ENCODE assay signal across 8 cellular contexts in the genomic region with DNA sequence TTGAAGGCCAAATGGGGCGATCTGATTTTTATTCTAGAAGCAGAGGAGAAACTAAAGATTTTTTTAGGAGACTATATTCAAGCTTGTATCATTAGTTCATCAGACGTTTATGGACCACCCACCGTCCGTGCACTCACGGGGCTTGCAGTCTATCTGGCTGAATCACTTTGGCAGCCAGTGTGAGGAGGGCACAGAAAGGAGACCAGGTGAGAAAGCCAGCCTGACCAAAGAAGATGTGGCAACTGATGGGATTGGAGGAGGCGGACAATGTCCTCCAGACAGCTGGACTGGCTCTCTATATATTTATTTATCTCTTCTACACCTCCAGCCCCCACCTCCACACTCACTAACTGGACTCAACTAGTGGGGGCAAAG. TPM values are rescaled to one million over a fixed set of nuclear protein-coding genes. Genes with fewer than 3 reads are reported as not detected.
DNase-seq lines count a peak whose midpoint lies in the region; ATAC-seq, FAIRE-seq and TF ChIP-seq lines count a peak whose summit lies in the region.

No MANE protein-coding gene starts in this region.

- peaks cover 14 to 24% of the 10 kb centered on the region in 2 donors for H3K36me3 ChIP-seq in kidney (ENCODE audit: control insufficient read depth in 1 of 2, insufficient read depth in 2 of 2, low read length in 2 of 2)

- H3K4me3 Mint-ChIP-seq in T-helper 2 cell treated with Interferon-gamma antibody and Interleukin-4, amounts not matched to agents 5 μg/mL and 100 μg/mL, for 36 hours: peak overlapping the region; percentile 94
- H3K4me3 Mint-ChIP-seq in activated T-helper 2 cell treated with anti-CD3 and anti-CD28 coated beads, Interferon-gamma antibody, Interleukin-2, Interleukin-4, amounts not matched to agents 10 μg/mL and 5 μg/mL and 100 μg/mL, durations not matched to agents 14 hours and 24 hours and 36 hours (ENCODE audit: low read depth): peak overlapping the region; percentile 97

- H3K27ac ChIP-seq in kidney (ENCODE audit: low read depth in 2 of 2, low read length in 2 of 2) (peak overlapping the region; percentile 86 to 91), temporal lobe (ENCODE audit: low read depth, low read length) (peak overlapping the region; percentile 91)

- intact Hi-C loops in activated T-helper 2 cell treated with anti-CD3 and anti-CD28 coated beads, Interferon-gamma antibody, Interleukin-2, Interleukin-4, amounts not matched to agents 10 μg/mL and 5 μg/mL and 100 μg/mL, durations not matched to agents 14 hours and 24 hours and 36 hours (cut with micrococcal nuclease): loop anchor here (1.0 to 10.0 kb wide), 5 partner anchors 10 to 684 kb away; a partner anchor contains a TSS
- intact Hi-C loops in kidney (cut with DNase I): no loop called here

- peak overlapping the region; percentile 71 to 78 for H3K4me3 ChIP-seq in kidney (ENCODE audit: low read length in 2 of 2)

- H3K27ac Mint-ChIP-seq in T-helper 2 cell treated with Interferon-gamma antibody and Interleukin-4, amounts not matched to agents 5 μg/mL and 100 μg/mL, for 36 hours: peak overlapping the region; percentile 85
- H3K27ac Mint-ChIP-seq in activated T-helper 2 cell treated with anti-CD3 and anti-CD28 coated beads, Interferon-gamma antibody, Interleukin-2, Interleukin-4, amounts not matched to agents 10 μg/mL and 5 μg/mL and 100 μg/mL, durations not matched to agents 14 hours and 24 hours and 36 hours: peak overlapping the region; percentile 88

- DNase-seq in T-helper 2 cell treated with Interferon-gamma antibody and Interleukin-4, amounts not matched to agents 5 μg/mL and 100 μg/mL, for 36 hours (ENCODE audit: low spot score): no peak
- DNase-seq in T-helper 2 cell (no peak), kidney (no peak), Ammon's horn (ENCODE audit: low spot score) (no peak)
- no peak for DNase-seq in activated T-helper 2 cell treated with anti-CD3 and anti-CD28 coated beads, Interferon-gamma antibody, Interleukin-2, Interleukin-4, amounts not matched to agents 10 μg/mL and 5 μg/mL and 100 μg/mL, durations not matched to agents 14 hours and 24 hours and 36 hours (ENCODE audit: low spot score)

- H3K9ac ChIP-seq in kidney (ENCODE audit: low read length in 2 of 2): peak overlapping the region; percentile 74 to 80

- no peak for FAIRE-seq in kidney (lab: Jason Lieb, UNC)

- peaks cover 37% of the 10 kb centered on the region for H3K4me1 Mint-ChIP-seq in T-helper 2 cell treated with Interferon-gamma antibody and Interleukin-4, amounts not matched to agents 5 μg/mL and 100 μg/mL, for 36 hours (ENCODE audit: low read depth)
- peaks cover 31% of the 10 kb centered on the region for H3K4me1 Mint-ChIP-seq in activated T-helper 2 cell treated with anti-CD3 and anti-CD28 coated beads, Interferon-gamma antibody, Interleukin-2, Interleukin-4, amounts not matched to agents 10 μg/mL and 5 μg/mL and 100 μg/mL, durations not matched to agents 14 hours and 24 hours and 36 hours (ENCODE audit: low read depth)

- H3K9me3 ChIP-seq in kidney (ENCODE audit: control insufficient read depth in 1 of 2, low read length in 2 of 2): no peaks in the 10 kb centered on the region

- H3K9me3 Mint-ChIP-seq in T-helper 2 cell treated with Interferon-gamma antibody and Interleukin-4, amounts not matched to agents 5 μg/mL and 100 μg/mL, for 36 hours: no peaks in the 10 kb centered on the region
- H3K9me3 Mint-ChIP-seq in activated T-helper 2 cell treated with anti-CD3 and anti-CD28 coated beads, Interferon-gamma antibody, Interleukin-2, Interleukin-4, amounts not matched to agents 10 μg/mL and 5 μg/mL and 100 μg/mL, durations not matched to agents 14 hours and 24 hours and 36 hours: no peaks in the 10 kb centered on the region

- ATAC-seq in HG03108 (IDR thresholded peaks at IDR 0.05; ENCODE audit: unreplicated experiment) (no peak), GM18873 (IDR thresholded peaks at IDR 0.05; ENCODE audit: low FRiP score, unreplicated experiment) (no peak)

- TF ChIP-seq CTCF in kidney (IDR thresholded peaks at IDR 0.05; ENCODE audit: borderline replicate concordance, extremely low read depth, insufficient read depth): no peak

- peaks cover 38% of the 10 kb centered on the region for H3K36me3 Mint-ChIP-seq in T-helper 2 cell treated with Interferon-gamma antibody and Interleukin-4, amounts not matched to agents 5 μg/mL and 100 μg/mL, for 36 hours (ENCODE audit: low read depth)
- peaks cover 41% of the 10 kb centered on the region for H3K36me3 Mint-ChIP-seq in activated T-helper 2 cell treated with anti-CD3 and anti-CD28 coated beads, Interferon-gamma antibody, Interleukin-2, Interleukin-4, amounts not matched to agents 10 μg/mL and 5 μg/mL and 100 μg/mL, durations not matched to agents 14 hours and 24 hours and 36 hours (ENCODE audit: low read depth)

- H3K4me1 ChIP-seq in kidney (ENCODE audit: control insufficient read depth in 1 of 2, insufficient read depth in 1 of 2, low read depth in 1 of 2, low read length in 2 of 2): peaks cover 16 to 22% of the 10 kb centered on the region in 2 donors

- H3K27me3 Mint-ChIP-seq in T-helper 2 cell treated with Interferon-gamma antibody and Interleukin-4, amounts not matched to agents 5 μg/mL and 100 μg/mL, for 36 hours (ENCODE audit: low read depth): no peaks in the 10 kb centered on the region
- no peaks in the 10 kb centered on the region for H3K27me3 Mint-ChIP-seq in activated T-helper 2 cell treated with anti-CD3 and anti-CD28 coated beads, Interferon-gamma antibody, Interleukin-2, Interleukin-4, amounts not matched to agents 10 μg/mL and 5 μg/mL and 100 μg/mL, durations not matched to agents 14 hours and 24 hours and 36 hours (ENCODE audit: low read depth)

RNA-seq across cellular contexts. Expression of a gene that starts 0.8 kb away (rescaled TPM):
- total RNA-seq in activated T-helper 2 cell treated with anti-CD3 and anti-CD28 coated beads, Interferon-gamma antibody, Interleukin-2, Interleukin-4, amounts not matched to agents 10 μg/mL and 5 μg/mL and 100 μg/mL, durations not matched to agents 14 hours and 24 hours and 36 hours: 82.7 and 83.6 TPM in 2 replicates
- total RNA-seq in kidney (85.1 TPM), temporal lobe (5.7 TPM)
- polyA plus RNA-seq in kidney (ENCODE audit: insufficient read depth, low read depth, low replicate concordance): 86.0 TPM

RNA-seq across cellular contexts. Expression of a gene that starts 9.9 kb away (rescaled TPM):
- total RNA-seq in activated T-helper 2 cell treated with anti-CD3 and anti-CD28 coated beads, Interferon-gamma antibody, Interleukin-2, Interleukin-4, amounts not matched to agents 10 μg/mL and 5 μg/mL and 100 μg/mL, durations not matched to agents 14 hours and 24 hours and 36 hours: 125 and 128 TPM in 2 replicates
- total RNA-seq in kidney (2.7 TPM), temporal lobe (2.7 TPM)
- 3.9 TPM for polyA plus RNA-seq in kidney (ENCODE audit: insufficient read depth, low read depth, low replicate concordance)

RNA-seq across cellular contexts. Expression of a gene that starts 21.0 kb away (rescaled TPM):
- total RNA-seq in activated T-helper 2 cell treated with anti-CD3 and anti-CD28 coated beads, Interferon-gamma antibody, Interleukin-2, Interleukin-4, amounts not matched to agents 10 μg/mL and 5 μg/mL and 100 μg/mL, durations not matched to agents 14 hours and 24 hours and 36 hours: 40.8 and 41.6 TPM in 2 replicates
- 36.5 TPM for total RNA-seq in kidney
- polyA plus RNA-seq in kidney (ENCODE audit: insufficient read depth, low read depth, low replicate concordance): 44.3 TPM
- total RNA-seq in temporal lobe: 13.0 TPM

RNA-seq across cellular contexts. Expression of a gene that starts 21.1 kb away (rescaled TPM):
- total RNA-seq in activated T-helper 2 cell treated with anti-CD3 and anti-CD28 coated beads, Interferon-gamma antibody, Interleukin-2, Interleukin-4, amounts not matched to agents 10 μg/mL and 5 μg/mL and 100 μg/mL, durations not matched to agents 14 hours and 24 hours and 36 hours: 56.6 and 58.4 TPM in 2 replicates
- 66.8 TPM for total RNA-seq in kidney
- 10.4 TPM for polyA plus RNA-seq in kidney (ENCODE audit: insufficient read depth, low read depth, low replicate concordance)
- 16.7 TPM for total RNA-seq in temporal lobe

RNA-seq across cellular contexts. Expression of a gene that starts 31.0 kb away (rescaled TPM):
- not detected in 2 replicates for total RNA-seq in activated T-helper 2 cell treated with anti-CD3 and anti-CD28 coated beads, Interferon-gamma antibody, Interleukin-2, Interleukin-4, amounts not matched to agents 10 μg/mL and 5 μg/mL and 100 μg/mL, durations not matched to agents 14 hours and 24 hours and 36 hours
- total RNA-seq in kidney: 0.25 TPM
- polyA plus RNA-seq in kidney (ENCODE audit: insufficient read depth, low read depth, low replicate concordance): not detected
- not detected for total RNA-seq in temporal lobe

Comparison
In these comparisons a context has a peak if more than half of its experiments do, and no peak if none do; other contexts are left out.
1. RNA of a gene that starts 0.8 kb away (total RNA-seq): 85.1 TPM in kidney (single experiment) and 82.7 to 83.6 TPM in activated T-helper 2 cell treated with anti-CD3 and anti-CD28 coated beads, Interferon-gamma antibody, Interleukin-2, Interleukin-4, amounts not matched to agents 10 μg/mL and 5 μg/mL and 100 μg/mL, durations not matched to agents 14 hours and 24 hours and 36 hours; 5.7 TPM in temporal lobe (single experiment); every median in the first group is over 10 times any median in the second.
2. RNA of a gene that starts 9.9 kb away (total RNA-seq): 125 to 128 TPM in activated T-helper 2 cell treated with anti-CD3 and anti-CD28 coated beads, Interferon-gamma antibody, Interleukin-2, Interleukin-4, amounts not matched to agents 10 μg/mL and 5 μg/mL and 100 μg/mL, durations not matched to agents 14 hours and 24 hours and 36 hours; 2.7 TPM in temporal lobe (single experiment) and 2.7 TPM in kidney (single experiment); every median in the first group is over 10 times any median in the second.